In genomic region chr9:20788526-20789421, GRCh38 we compare ENCODE assay signal across 30 cellular contexts.
DNase-seq lines count a peak whose midpoint lies in the region; ATAC-seq, FAIRE-seq and TF ChIP-seq lines count a peak whose summit lies in the region.
"Had no signal": no experiment of that assay in that cellular context is flagged by ENCODE, and none has a peak within 500 bp of the region (broad histone marks: within the 10 kb centered on the region; RNA-seq: fewer than 3 reads in every experiment).

No MANE protein-coding gene starts in this region.

- H3K9me1 ChIP-seq in endothelial cell of umbilical vein (replicated peaks; ENCODE audit: control insufficient read depth, extremely low read depth, insufficient read depth, low read length), result no peaks in the 10 kb centered on the region

- H3K4me1 ChIP-seq in right cardiac atrium (ENCODE audit: control insufficient read depth, insufficient read depth, low read length) (no peaks in the 10 kb centered on the region), endothelial cell of umbilical vein (ENCODE audit: control insufficient read depth, extremely low read depth, insufficient read depth, low read length) (no peaks in the 10 kb centered on the region)
- H3K4me1 ChIP-seq: A549, prostate gland, thyroid gland had no signal

- H3K79me2 ChIP-seq in endothelial cell of umbilical vein (ENCODE audit: control insufficient read depth, insufficient read depth, low read length), result no peaks in the 10 kb centered on the region

- no peak overlapping the region for H3K27ac Mint-ChIP-seq in activated CD4-positive, alpha-beta memory T cell treated with anti-CD3 and anti-CD28 coated beads for 36 hours
- H3K27ac Mint-ChIP-seq: activated CD8-positive, alpha-beta memory T cell treated with anti-CD3 and anti-CD28 coated beads, Interleukin-2, amount 10 ng/mL, durations not matched to agents 7 days and 5 days; activated naive CD8-positive, alpha-beta T cell treated with anti-CD3 and anti-CD28 coated beads for 36 hours had no signal

- TF ChIP-seq POLR2A in endothelial cell of umbilical vein (IDR thresholded peaks at IDR 0.05; ENCODE audit: low read depth, low read length), result no peak

- H3K27me3 ChIP-seq in right cardiac atrium (ENCODE audit: control insufficient read depth, insufficient read depth) (no peaks in the 10 kb centered on the region), endothelial cell of umbilical vein (ENCODE audit: control insufficient read depth in 2 of 2, insufficient read depth in 2 of 2, low read length in 2 of 2) (no peaks in the 10 kb centered on the region)
- H3K27me3 ChIP-seq: gastrocnemius medialis, thyroid gland had no signal

- peaks cover 19% of the 10 kb centered on the region for H3K36me3 Mint-ChIP-seq in activated CD4-positive, alpha-beta memory T cell treated with anti-CD3 and anti-CD28 coated beads for 36 hours

- no peak overlapping the region for H2AFZ ChIP-seq in endothelial cell of umbilical vein (ENCODE audit: low read depth, low read length)
- H2AFZ ChIP-seq: GM23248 had no signal

- ATAC-seq in left ventricle myocardium superior (peak; percentile 37), right cardiac atrium (no peak), SK-N-SH treated with all-trans-retinoic acid at 6 μM for 48 hours (peak; percentile 75)
- ATAC-seq: A549; activated CD8-positive, alpha-beta memory T cell treated with anti-CD3 and anti-CD28 coated beads, Interleukin-2, amount 10 ng/mL, durations not matched to agents 7 days and 5 days; gastrocnemius medialis; left cardiac atrium; stimulated activated naive CD8-positive, alpha-beta T cell treated with anti-CD3 and anti-CD28 coated beads, Interleukin-15, Interleukin-2, amounts not matched to agents 100 U/mL and 50 U/mL, for 24 hours had no signal

- TF ChIP-seq CTCF in endothelial cell of umbilical vein (IDR thresholded peaks at IDR 0.05; ENCODE audit: extremely low read depth in 1 of 2, insufficient read depth in 1 of 2, low read depth in 1 of 2, low read length in 2 of 2) (no peak), GM20000 (IDR thresholded peaks at IDR 0.05; ENCODE audit: extremely low read depth, missing control alignments) (no peak)

- H3K27ac ChIP-seq in right cardiac atrium (ENCODE audit: low read length), result no peak overlapping the region
- no peak overlapping the region for H3K27ac ChIP-seq in endothelial cell of umbilical vein (ENCODE audit: insufficient read depth, low read depth, low read length)
- H3K27ac ChIP-seq: A549, C4-2B, epithelial cell of prostate, gastrocnemius medialis, GM23248, prostate gland, thyroid gland had no signal

- H4K20me1 ChIP-seq in endothelial cell of umbilical vein (replicated peaks; ENCODE audit: control insufficient read depth, extremely low read depth, insufficient read depth, low read length), result no peaks in the 10 kb centered on the region

- H3K9me3 Mint-ChIP-seq in activated CD4-positive, alpha-beta memory T cell treated with anti-CD3 and anti-CD28 coated beads for 36 hours, result no peaks in the 10 kb centered on the region
- H3K9me3 Mint-ChIP-seq: activated naive CD8-positive, alpha-beta T cell treated with anti-CD3 and anti-CD28 coated beads for 36 hours; neural crest cell had no signal

- no peak overlapping the region for H3K9ac ChIP-seq in endothelial cell of umbilical vein (replicated peaks; ENCODE audit: extremely low read depth, insufficient read depth, low read length)
- H3K9ac ChIP-seq: GM23248 had no signal

- no peaks in the 10 kb centered on the region for H3K27me3 Mint-ChIP-seq in activated CD4-positive, alpha-beta memory T cell treated with anti-CD3 and anti-CD28 coated beads for 36 hours
- H3K27me3 Mint-ChIP-seq: activated CD8-positive, alpha-beta memory T cell treated with anti-CD3 and anti-CD28 coated beads, Interleukin-2, amount 10 ng/mL, durations not matched to agents 7 days and 5 days; activated naive CD8-positive, alpha-beta T cell treated with anti-CD3 and anti-CD28 coated beads for 36 hours had no signal

- no peak for DNase-seq in left ventricle myocardium superior
- DNase-seq in right cardiac atrium, result no peak
- peak; percentile 92 for DNase-seq in endothelial cell of umbilical vein (ENCODE audit: low read depth, low spot score)
- DNase-seq in pons (ENCODE audit: low spot score), result peak; percentile 16
- no peak for DNase-seq in GM20000 (ENCODE audit: low spot score)
- no peak for DNase-seq in activated CD4-positive, alpha-beta memory T cell treated with anti-CD3 and anti-CD28 coated beads for 36 hours
- no peak for DNase-seq in cortex of kidney (lab: John Stamatoyannopoulos, UW)
- DNase-seq: activated CD4-positive, alpha-beta T cell treated with anti-CD3 and anti-CD28 coated beads for 48 hours; activated CD8-positive, alpha-beta memory T cell treated with anti-CD3 and anti-CD28 coated beads, Interleukin-2, amount 10 ng/mL, durations not matched to agents 7 days and 5 days; activated naive CD8-positive, alpha-beta T cell treated with anti-CD3 and anti-CD28 coated beads for 36 hours; gastrocnemius medialis; GF-D8; GM23248; IMR-90; left cardiac atrium; NCI-H1436 treated with DMSO at 0.1 percent for 48 hours; NCI-H345; RPMI8226; stimulated activated CD4-positive, alpha-beta T cell treated with anti-CD3 and anti-CD28 coated beads, Interleukin-2, amount 100 ng/mL, for 48 hours; stimulated activated naive CD8-positive, alpha-beta T cell treated with anti-CD3 and anti-CD28 coated beads, Interleukin-15, Interleukin-2, amounts not matched to agents 100 U/mL and 50 U/mL, for 24 hours; SW 1271; thyroid gland had no signal

- no peak for FAIRE-seq in endothelial cell of umbilical vein (lab: Jason Lieb, UNC)
- FAIRE-seq: A549, TTC549 had no signal

- no peaks in the 10 kb centered on the region for H3K9me3 ChIP-seq in right cardiac atrium (ENCODE audit: control insufficient read depth, low read length)
- no peaks in the 10 kb centered on the region for H3K9me3 ChIP-seq in endothelial cell of umbilical vein (replicated peaks; ENCODE audit: control insufficient read depth, insufficient read depth, low read length)
- H3K9me3 ChIP-seq: A549, gastrocnemius medialis, prostate gland, thyroid gland had no signal

- no peak overlapping the region for H3K4me2 ChIP-seq in endothelial cell of umbilical vein (ENCODE audit: insufficient read depth, low read length)
- H3K4me2 ChIP-seq: A549, smooth muscle cell had no signal

- WGBS in right cardiac atrium, result 20% methylated on average over 2 of the region's 2 CpGs

- H3K4me3 ChIP-seq in right cardiac atrium (ENCODE audit: low read length) (no peak overlapping the region), endothelial cell of umbilical vein (replicated peaks in 1 of 3; ENCODE audit: insufficient read depth in 1 of 3, low read depth in 1 of 3, low read length in 3 of 3) (no peak overlapping the region)
- H3K4me3 ChIP-seq: A549, gastrocnemius medialis, GM23248, prostate gland, smooth muscle cell, thyroid gland had no signal

- dilution Hi-C loops in endothelial cell of umbilical vein (cut with MboI; ENCODE audit: extremely low pct_ligation_motif_present, low sequenced_read_pairs), result no loop called here

- no TSS peak for BruUV-seq in endothelial cell of umbilical vein (replicated peaks; lab: Mats Ljungman, UMichigan)

- no peak overlapping the region for H3K4me3 Mint-ChIP-seq in activated CD4-positive, alpha-beta memory T cell treated with anti-CD3 and anti-CD28 coated beads for 36 hours
- H3K4me3 Mint-ChIP-seq: activated CD8-positive, alpha-beta memory T cell treated with anti-CD3 and anti-CD28 coated beads, Interleukin-2, amount 10 ng/mL, durations not matched to agents 7 days and 5 days; activated naive CD8-positive, alpha-beta T cell treated with anti-CD3 and anti-CD28 coated beads for 36 hours; neural crest cell had no signal

- H3K4me1 Mint-ChIP-seq in activated CD4-positive, alpha-beta memory T cell treated with anti-CD3 and anti-CD28 coated beads for 36 hours (ENCODE audit: low read depth), result no peaks in the 10 kb centered on the region
- H3K4me1 Mint-ChIP-seq: neural crest cell had no signal

- H3K36me3 ChIP-seq in endothelial cell of umbilical vein (ENCODE audit: control insufficient read depth in 2 of 2, extremely low read depth in 1 of 2, insufficient read depth in 2 of 2, low read length in 2 of 2), result peaks cover 0 to 4% of the 10 kb centered on the region in 2 experiments
- H3K36me3 ChIP-seq: prostate gland had no signal

- CTCF ChIA-PET in endothelial cell of umbilical vein (lab: Charles Lee), result interaction anchor here (1.0 to 2.1 kb wide), 5 partner anchors 10 to 322 kb away, joined by 4 to 6 read pairs (median 4); no protein-coding TSS in a partner anchor
- CTCF ChIA-PET in activated CD4-positive, alpha-beta memory T cell treated with anti-CD3 and anti-CD28 coated beads for 36 hours (lab: Charles Lee), result interaction anchor here (1.0 kb wide), 1 partner anchor 96 kb away, joined by 4 read pairs; no protein-coding TSS in a partner anchor

- POLR2A ChIA-PET in endothelial cell of umbilical vein (lab: Charles Lee), result interaction anchor here (2.2 kb wide), 1 partner anchor 105 kb away, joined by 7 read pairs; the partner anchor contains the start of gene FOCAD
- POLR2A ChIA-PET in activated CD4-positive, alpha-beta memory T cell treated with anti-CD3 and anti-CD28 coated beads for 36 hours (lab: Charles Lee), result no interaction called here

- intact Hi-C loops in left ventricle myocardium superior (cut with micrococcal nuclease), result no loop called here
- intact Hi-C loops in right cardiac atrium (cut with DNase I), result no loop called here
- intact Hi-C loops in endothelial cell of umbilical vein (cut with micrococcal nuclease), result no loop called here
- intact Hi-C loops in activated CD4-positive, alpha-beta memory T cell treated with anti-CD3 and anti-CD28 coated beads for 36 hours (cut with micrococcal nuclease), result loop anchor here (10.0 kb wide), 1 partner anchor 56 kb away; no protein-coding TSS in a partner anchor

TF ChIP-seq in SK-N-SH treated with all-trans-retinoic acid at 6 μM for 48 hours, 23 proteins besides CTCF, POLR2A, EP300 and RAD21 (continues in another document):
- no peak for TF ChIP-seq OSR1 (CRISPR knock-in tag; IDR thresholded peaks at IDR 0.05)

TF ChIP-seq in endothelial cell of umbilical vein, 7 proteins besides CTCF, POLR2A, EP300 and RAD21:
- no peak for TF ChIP-seq EZH2 (IDR thresholded peaks at IDR 0.05; ENCODE audit: borderline replicate concordance, low read depth, low read length, severe bottlenecking)
- no peak for TF ChIP-seq FOS (IDR thresholded peaks at IDR 0.05; ENCODE audit: borderline replicate concordance, insufficient read depth, low read length)
- no peak for TF ChIP-seq MAX (IDR thresholded peaks at IDR 0.05; ENCODE audit: insufficient read depth, insufficient read length)
- no peak for TF ChIP-seq GATA2 (IDR thresholded peaks at IDR 0.05; ENCODE audit: insufficient read depth, insufficient read length, low read depth, low read length)
- TF ChIP-seq POLR2AphosphoS5 (IDR thresholded peaks at IDR 0.05; ENCODE audit: insufficient read depth, low read depth, low read length), result no peak
- TF ChIP-seq MYC (IDR thresholded peaks at IDR 0.05; ENCODE audit: low read depth, low read length), result no peak
- no peak for TF ChIP-seq JUN (IDR thresholded peaks at IDR 0.05; ENCODE audit: borderline replicate concordance, insufficient read depth, insufficient read length, low read depth)

Comparison
In these comparisons a context has a peak if more than half of its experiments do, and no peak if none do; other contexts are left out.
1. ATAC-seq: peak in left ventricle myocardium superior (single experiment) and SK-N-SH treated with all-trans-retinoic acid at 6 μM for 48 hours (single experiment); none in right cardiac atrium (0 of 2).
2. DNase-seq: peak in endothelial cell of umbilical vein (single experiment) and pons (single experiment); none in left ventricle myocardium superior (single experiment), right cardiac atrium (0 of 3), GM20000 (single experiment), activated CD4-positive, alpha-beta memory T cell treated with anti-CD3 and anti-CD28 coated beads for 36 hours (single experiment) and cortex of kidney (single experiment).